22 cellular contexts compared by ENCODE assay signal in genomic region chr2:221133941-221134340, GRCh38.
"Had no signal": no experiment of that assay in that cellular context is flagged by ENCODE, and none has a peak within 500 bp of the region (broad histone marks: within the 10 kb centered on the region; RNA-seq: fewer than 3 reads in every experiment).

No MANE protein-coding gene starts in this region.

- H3K4me3 Mint-ChIP-seq: activated CD4-positive, alpha-beta T cell treated with anti-CD3 and anti-CD28 coated beads, Interleukin-2, amount 10 ng/mL, durations not matched to agents 7 days and 5 days; activated CD8-positive, alpha-beta T cell treated with anti-CD3 and anti-CD28 coated beads, Interleukin-2, amount 10 ng/mL, durations not matched to agents 7 days and 5 days; activated naive CD4-positive, alpha-beta T cell treated with anti-CD3 and anti-CD28 coated beads, Interleukin-2, amount 10 ng/mL, durations not matched to agents 7 days and 5 days; activated naive CD8-positive, alpha-beta T cell treated with anti-CD3 and anti-CD28 coated beads, Interleukin-2, amount 50 U/mL, for 24 hours; activated T-cell treated with anti-CD3 and anti-CD28 coated beads, Interleukin-2, amount 50 U/mL, for 24 hours; naive B cell; neural progenitor cell; stimulated activated naive CD8-positive, alpha-beta T cell treated with anti-CD3 and anti-CD28 coated beads, Interleukin-15, Interleukin-2, amounts not matched to agents 100 ng/mL and 50 ng/mL, for 24 hours had no signal

- FAIRE-seq: bronchial epithelial cell had no signal

- H3K27ac Mint-ChIP-seq: activated CD4-positive, alpha-beta T cell treated with anti-CD3 and anti-CD28 coated beads, Interleukin-2, amount 10 ng/mL, durations not matched to agents 7 days and 5 days; activated CD8-positive, alpha-beta T cell treated with anti-CD3 and anti-CD28 coated beads, Interleukin-2, amount 10 ng/mL, durations not matched to agents 7 days and 5 days; activated naive CD4-positive, alpha-beta T cell treated with anti-CD3 and anti-CD28 coated beads, Interleukin-2, amount 10 ng/mL, durations not matched to agents 7 days and 5 days; activated naive CD8-positive, alpha-beta T cell treated with anti-CD3 and anti-CD28 coated beads, Interleukin-2, amount 50 U/mL, for 24 hours; activated T-cell treated with anti-CD3 and anti-CD28 coated beads, Interleukin-2, amount 50 U/mL, for 24 hours; naive B cell; neural progenitor cell; stimulated activated naive CD8-positive, alpha-beta T cell treated with anti-CD3 and anti-CD28 coated beads, Interleukin-15, Interleukin-2, amounts not matched to agents 100 ng/mL and 50 ng/mL, for 24 hours had no signal

- H3K9me3 Mint-ChIP-seq: activated CD4-positive, alpha-beta T cell treated with anti-CD3 and anti-CD28 coated beads, Interleukin-2, amount 10 ng/mL, durations not matched to agents 7 days and 5 days; activated naive CD8-positive, alpha-beta T cell treated with anti-CD3 and anti-CD28 coated beads, Interleukin-2, amount 50 U/mL, for 24 hours; activated T-cell treated with anti-CD3 and anti-CD28 coated beads, Interleukin-2, amount 50 U/mL, for 24 hours; neural progenitor cell; stimulated activated naive CD8-positive, alpha-beta T cell treated with anti-CD3 and anti-CD28 coated beads, Interleukin-15, Interleukin-2, amounts not matched to agents 100 ng/mL and 50 ng/mL, for 24 hours had no signal

- H3K27me3 Mint-ChIP-seq: activated CD4-positive, alpha-beta T cell treated with anti-CD3 and anti-CD28 coated beads, Interleukin-2, amount 10 ng/mL, durations not matched to agents 7 days and 5 days; activated naive CD4-positive, alpha-beta T cell treated with anti-CD3 and anti-CD28 coated beads, Interleukin-2, amount 10 ng/mL, durations not matched to agents 7 days and 5 days; activated naive CD8-positive, alpha-beta T cell treated with anti-CD3 and anti-CD28 coated beads, Interleukin-2, amount 50 U/mL, for 24 hours; activated T-cell treated with anti-CD3 and anti-CD28 coated beads, Interleukin-2, amount 50 U/mL, for 24 hours; naive B cell; progenitor cell of endocrine pancreas; stimulated activated naive CD8-positive, alpha-beta T cell treated with anti-CD3 and anti-CD28 coated beads, Interleukin-15, Interleukin-2, amounts not matched to agents 100 ng/mL and 50 ng/mL, for 24 hours had no signal

- DNase-seq: activated CD4-positive, alpha-beta T cell treated with anti-CD3 and anti-CD28 coated beads, Interleukin-2, amount 10 ng/mL, durations not matched to agents 7 days and 5 days; activated CD8-positive, alpha-beta T cell treated with anti-CD3 and anti-CD28 coated beads, Interleukin-2, amount 10 ng/mL, durations not matched to agents 7 days and 5 days; activated naive CD4-positive, alpha-beta T cell treated with anti-CD3 and anti-CD28 coated beads, Interleukin-2, amount 10 ng/mL, durations not matched to agents 7 days and 5 days; activated naive CD8-positive, alpha-beta T cell treated with anti-CD3 and anti-CD28 coated beads, Interleukin-2, amount 50 U/mL, for 24 hours; activated T-cell treated with anti-CD3 and anti-CD28 coated beads, Interleukin-2, amount 50 U/mL, for 24 hours; cerebellar nuclear complex; cortex of kidney; heart left ventricle; kidney glomerular epithelial cell; mesenchymal stem cell; mucosa of descending colon; naive B cell; stimulated activated CD4-positive, alpha-beta T cell treated with anti-CD3 and anti-CD28 coated beads, Interleukin-15, amount 100 ng/mL, for 24 hours; stimulated activated CD4-positive, alpha-beta T cell treated with anti-CD3 and anti-CD28 coated beads, Interleukin-2, amount 100 ng/mL, for 48 hours; T-helper 9 cell; uterus had no signal

- H3K4me1 Mint-ChIP-seq: activated CD4-positive, alpha-beta T cell treated with anti-CD3 and anti-CD28 coated beads, Interleukin-2, amount 10 ng/mL, durations not matched to agents 7 days and 5 days; activated naive CD4-positive, alpha-beta T cell treated with anti-CD3 and anti-CD28 coated beads, Interleukin-2, amount 10 ng/mL, durations not matched to agents 7 days and 5 days; activated naive CD8-positive, alpha-beta T cell treated with anti-CD3 and anti-CD28 coated beads, Interleukin-2, amount 50 U/mL, for 24 hours had no signal

- H3K36me3 Mint-ChIP-seq: activated naive CD4-positive, alpha-beta T cell treated with anti-CD3 and anti-CD28 coated beads, Interleukin-2, amount 10 ng/mL, durations not matched to agents 7 days and 5 days; naive B cell had no signal

- ATAC-seq: activated CD8-positive, alpha-beta T cell treated with anti-CD3 and anti-CD28 coated beads, Interleukin-2, amount 10 ng/mL, durations not matched to agents 7 days and 5 days; activated naive CD8-positive, alpha-beta T cell treated with anti-CD3 and anti-CD28 coated beads, Interleukin-2, amount 50 U/mL, for 24 hours; esophagus mucosa; gastroesophageal sphincter; heart left ventricle; mucosa of descending colon had no signal
